In genomic region chr2:26562811-26563645, GRCh38 we compare ENCODE assay signal across 8 cellular contexts.
DNase-seq lines count a peak whose midpoint lies in the region; ATAC-seq and TF ChIP-seq lines count a peak whose summit lies in the region.

No MANE protein-coding gene starts in this region.

- peak in 1 of 3 donors; percentile 25 for TF ChIP-seq POLR2A in body of pancreas (IDR thresholded peaks at IDR 0.05)
- no peak for TF ChIP-seq POLR2A in upper lobe of left lung (IDR thresholded peaks at IDR 0.05)

- H3K4me1 ChIP-seq in body of pancreas (peaks cover 20% of the 10 kb centered on the region), left lung (peaks cover 8 to 13% of the 10 kb centered on the region in 2 donors), upper lobe of left lung (peaks cover 4 to 16% (median 15%) of the 10 kb centered on the region in 4 donors)

- intact Hi-C loops in body of pancreas (cut with DNase I) (no loop called here), left lung (cut with DNase I) (no loop called here)

- TF ChIP-seq CTCF in body of pancreas (IDR thresholded peaks at IDR 0.05) (no peak), left lung (IDR thresholded peaks at IDR 0.05) (no peak), upper lobe of left lung (IDR thresholded peaks at IDR 0.05) (no peak)

- ATAC-seq in activated T-cell treated with anti-CD3 and anti-CD28 coated beads, Interleukin-2, amount 50 U/mL, for 4 hours: peak in 1 of 2 donors; percentile 28
- no peak for ATAC-seq in activated T-cell treated with anti-CD3 and anti-CD28 coated beads, Interleukin-2, amount 50 U/mL, for 72 hours (replicated peaks in 1 of 2)
- ATAC-seq in body of pancreas (peak; percentile 50), left lung (peak; percentile 62), upper lobe of left lung (ENCODE audit: low FRiP score in 2 of 2) (peak in 1 of 2 donors; percentile 36), GM21825 (IDR thresholded peaks at IDR 0.05; ENCODE audit: unreplicated experiment) (no peak), GM18873 (IDR thresholded peaks at IDR 0.05; ENCODE audit: low FRiP score, unreplicated experiment) (no peak)
- ATAC-seq in stimulated activated memory B cell treated with anti-CD40 and anti-IgM and Interleukin-4, amounts not matched to agents 10 μg/mL and 1 μg/mL and 100 μg/mL, for 72 hours: no peak

- H3K9me3 ChIP-seq in body of pancreas (no peaks in the 10 kb centered on the region), left lung (no peaks in the 10 kb centered on the region), upper lobe of left lung (no peaks in the 10 kb centered on the region)

- WGBS in body of pancreas, 2 donors: 10 to 13% methylated on average over 13 to 28 of the region's 28 CpGs
- WGBS in upper lobe of left lung, 2 donors: 24 to 37% methylated on average over 23 to 28 of the region's 28 CpGs

- peak overlapping the region; percentile 44 for H3K4me3 Mint-ChIP-seq in activated T-cell treated with anti-CD3 and anti-CD28 coated beads, Interleukin-2, amount 50 U/mL, for 4 hours
- H3K4me3 Mint-ChIP-seq in activated T-cell treated with anti-CD3 and anti-CD28 coated beads, Interleukin-2, amount 50 U/mL, for 72 hours: peak overlapping the region in 1 of 2 donors; percentile 68
- H3K4me3 Mint-ChIP-seq in stimulated activated memory B cell treated with anti-CD40 and anti-IgM and Interleukin-4, amounts not matched to agents 10 μg/mL and 1 μg/mL and 100 μg/mL, for 72 hours: no peak overlapping the region

- H3K27me3 ChIP-seq in body of pancreas (no peaks in the 10 kb centered on the region), left lung (peaks cover 50 to 99% of the 10 kb centered on the region in 2 donors), upper lobe of left lung (peaks cover 0 to 23% (median 11%) of the 10 kb centered on the region in 4 donors)

- no peaks in the 10 kb centered on the region for H3K9me3 Mint-ChIP-seq in activated T-cell treated with anti-CD3 and anti-CD28 coated beads, Interleukin-2, amount 50 U/mL, for 4 hours
- no peaks in the 10 kb centered on the region for H3K9me3 Mint-ChIP-seq in activated T-cell treated with anti-CD3 and anti-CD28 coated beads, Interleukin-2, amount 50 U/mL, for 72 hours
- H3K9me3 Mint-ChIP-seq in stimulated activated memory B cell treated with anti-CD40 and anti-IgM and Interleukin-4, amounts not matched to agents 10 μg/mL and 1 μg/mL and 100 μg/mL, for 72 hours: no peaks in the 10 kb centered on the region

- no peak overlapping the region for H3K27ac Mint-ChIP-seq in activated T-cell treated with anti-CD3 and anti-CD28 coated beads, Interleukin-2, amount 50 U/mL, for 72 hours
- H3K27ac Mint-ChIP-seq in stimulated activated memory B cell treated with anti-CD40 and anti-IgM and Interleukin-4, amounts not matched to agents 10 μg/mL and 1 μg/mL and 100 μg/mL, for 72 hours: no peak overlapping the region

- no peak for TF ChIP-seq EP300 in upper lobe of left lung (IDR thresholded peaks at IDR 0.05)

- H3K27ac ChIP-seq in body of pancreas (peak overlapping the region; percentile 14 to 58 (median 46)), left lung (no peak overlapping the region), upper lobe of left lung (no peak overlapping the region)

- H3K27me3 Mint-ChIP-seq in activated T-cell treated with anti-CD3 and anti-CD28 coated beads, Interleukin-2, amount 50 U/mL, for 4 hours (ENCODE audit: low read depth): peaks cover 75% of the 10 kb centered on the region
- H3K27me3 Mint-ChIP-seq in activated T-cell treated with anti-CD3 and anti-CD28 coated beads, Interleukin-2, amount 50 U/mL, for 72 hours (ENCODE audit: low read depth): peaks cover 70% of the 10 kb centered on the region
- peaks cover 80% of the 10 kb centered on the region for H3K27me3 Mint-ChIP-seq in stimulated activated memory B cell treated with anti-CD40 and anti-IgM and Interleukin-4, amounts not matched to agents 10 μg/mL and 1 μg/mL and 100 μg/mL, for 72 hours

- H3K36me3 Mint-ChIP-seq in activated T-cell treated with anti-CD3 and anti-CD28 coated beads, Interleukin-2, amount 50 U/mL, for 4 hours (ENCODE audit: insufficient read depth): no peaks in the 10 kb centered on the region
- no peaks in the 10 kb centered on the region for H3K36me3 Mint-ChIP-seq in activated T-cell treated with anti-CD3 and anti-CD28 coated beads, Interleukin-2, amount 50 U/mL, for 72 hours (ENCODE audit: insufficient read depth in 2 of 2)
- no peaks in the 10 kb centered on the region for H3K36me3 Mint-ChIP-seq in stimulated activated memory B cell treated with anti-CD40 and anti-IgM and Interleukin-4, amounts not matched to agents 10 μg/mL and 1 μg/mL and 100 μg/mL, for 72 hours

- H3K36me3 ChIP-seq in body of pancreas (replicated peaks in 1 of 2; ENCODE audit: insufficient read depth in 1 of 2, low read depth in 2 of 2) (no peaks in the 10 kb centered on the region), left lung (no peaks in the 10 kb centered on the region), upper lobe of left lung (no peaks in the 10 kb centered on the region)

- DNase-seq in activated T-cell treated with anti-CD3 and anti-CD28 coated beads, Interleukin-2, amount 50 U/mL, for 4 hours: no peak
- DNase-seq in activated T-cell treated with anti-CD3 and anti-CD28 coated beads, Interleukin-2, amount 50 U/mL, for 72 hours: no peak
- DNase-seq in body of pancreas: peak; percentile 52 to 68 (median 62)
- DNase-seq in left lung: peak in 1 of 2 donors; percentile 54
- DNase-seq in upper lobe of left lung: no peak

- H3K4me1 Mint-ChIP-seq in activated T-cell treated with anti-CD3 and anti-CD28 coated beads, Interleukin-2, amount 50 U/mL, for 4 hours (ENCODE audit: low read depth): peaks cover 4% of the 10 kb centered on the region
- H3K4me1 Mint-ChIP-seq in activated T-cell treated with anti-CD3 and anti-CD28 coated beads, Interleukin-2, amount 50 U/mL, for 72 hours (ENCODE audit: low read depth): no peaks in the 10 kb centered on the region
- H3K4me1 Mint-ChIP-seq in stimulated activated memory B cell treated with anti-CD40 and anti-IgM and Interleukin-4, amounts not matched to agents 10 μg/mL and 1 μg/mL and 100 μg/mL, for 72 hours: peaks cover 15% of the 10 kb centered on the region

- peak overlapping the region; percentile 12 for H3K4me3 ChIP-seq in body of pancreas
- H3K4me3 ChIP-seq in left lung: peak overlapping the region; percentile 0 to 8
- H3K4me3 ChIP-seq in upper lobe of left lung: peak overlapping the region in 3 of 4 donors; percentile 21 to 44 (median 38)

Comparison
In these comparisons a context has a peak if more than half of its experiments do, and no peak if none do; other contexts are left out.
1. ATAC-seq: peak in body of pancreas (single experiment) and left lung (single experiment); none in activated T-cell treated with anti-CD3 and anti-CD28 coated beads, Interleukin-2, amount 50 U/mL, for 72 hours (0 of 2), stimulated activated memory B cell treated with anti-CD40 and anti-IgM and Interleukin-4, amounts not matched to agents 10 μg/mL and 1 μg/mL and 100 μg/mL, for 72 hours (single experiment), GM21825 (single experiment) and GM18873 (single experiment).
2. DNase-seq: peak in body of pancreas (4 of 4); none in activated T-cell treated with anti-CD3 and anti-CD28 coated beads, Interleukin-2, amount 50 U/mL, for 4 hours (single experiment), activated T-cell treated with anti-CD3 and anti-CD28 coated beads, Interleukin-2, amount 50 U/mL, for 72 hours (0 of 2) and upper lobe of left lung (0 of 2).
3. H3K27ac ChIP-seq: peak in body of pancreas (4 of 4); none in left lung (0 of 2) and upper lobe of left lung (0 of 4).
4. Peak in every context shown above with its lines, with median percentiles within 50 percentile points of each other: H3K4me3 ChIP-seq.